23 cellular contexts compared by ENCODE assay signal in the genomic region with DNA sequence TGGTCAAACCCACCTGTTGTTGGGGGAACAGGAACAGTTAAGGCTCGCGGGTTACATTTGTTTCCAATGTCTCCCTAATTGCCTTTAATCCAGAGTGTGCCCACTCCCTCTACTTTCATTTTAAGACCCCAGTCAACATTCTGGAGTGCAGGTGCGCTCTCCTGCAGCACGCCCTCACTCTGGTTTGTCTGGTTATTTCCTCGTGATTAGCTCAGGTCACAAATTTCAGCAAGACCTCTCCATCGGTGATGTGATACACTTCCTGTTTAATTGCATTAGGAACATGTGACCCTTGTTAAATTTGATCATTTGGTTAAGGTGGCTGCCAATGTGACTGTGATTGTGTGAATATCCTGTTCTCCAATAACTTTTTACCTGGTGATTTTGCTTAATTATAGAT. TPM values are rescaled to one million over a fixed set of nuclear protein-coding genes. Genes with fewer than 3 reads are reported as not detected.
DNase-seq lines count a peak whose midpoint lies in the region; ATAC-seq and TF ChIP-seq lines count a peak whose summit lies in the region.
"Had no signal": no experiment of that assay in that cellular context is flagged by ENCODE, and none has a peak within 500 bp of the region (broad histone marks: within the 10 kb centered on the region; RNA-seq: fewer than 3 reads in every experiment).

No MANE protein-coding gene starts in this region.

- H3K27me3 Mint-ChIP-seq in CD8-positive, alpha-beta T cell (ENCODE audit: low read depth) = no peaks in the 10 kb centered on the region

- DNase-seq in CD8-positive, alpha-beta T cell = no peak
- DNase-seq in Jurkat, Clone E6-1 (ENCODE audit: low read depth, low spot score) = no peak
- DNase-seq in esophagus muscularis mucosa (ENCODE audit: extremely low spot score) = peak; percentile 66
- no peak for DNase-seq in activated CD4-positive, CD25-positive, alpha-beta regulatory T cell (lab: John Stamatoyannopoulos, UW)
- DNase-seq: CD4-positive, alpha-beta memory T cell; DND-41; GOT3; Karpas-422; NCI-H1048; NCI-H1436; NCI-H1930; NCI-H2171; NCI-H345; NCI-H524 had no signal

- no peaks in the 10 kb centered on the region for H3K9me3 ChIP-seq in CD8-positive, alpha-beta T cell (ENCODE audit: low read length)
- H3K9me3 ChIP-seq in OCI-LY3 (ENCODE audit: insufficient read depth, low read length) = no peaks in the 10 kb centered on the region
- no peaks in the 10 kb centered on the region for H3K9me3 ChIP-seq in esophagus muscularis mucosa

- no peak for ATAC-seq in CD8-positive, alpha-beta T cell
- ATAC-seq in HG03439 (IDR thresholded peaks at IDR 0.05; ENCODE audit: unreplicated experiment) = no peak
- ATAC-seq in GM18907 (IDR thresholded peaks at IDR 0.05; ENCODE audit: unreplicated experiment) = no peak
- ATAC-seq: HCT116, Right ventricle myocardium inferior had no signal

- TF ChIP-seq CTCF in CD8-positive, alpha-beta T cell (IDR thresholded peaks at IDR 0.05) = no peak
- TF ChIP-seq CTCF in OCI-LY3 (IDR thresholded peaks at IDR 0.05; ENCODE audit: low read depth, low read length) = no peak
- no peak for TF ChIP-seq CTCF in esophagus muscularis mucosa (IDR thresholded peaks at IDR 0.05)

- no peak for TF ChIP-seq EP300 in esophagus muscularis mucosa (IDR thresholded peaks at IDR 0.05)

- no peak overlapping the region for H3K27ac Mint-ChIP-seq in CD8-positive, alpha-beta T cell
- H3K27ac Mint-ChIP-seq: IgD-negative memory B cell had no signal

- CTCF ChIA-PET in CD8-positive, alpha-beta T cell (lab: Charles Lee) = no interaction called here

- no peaks in the 10 kb centered on the region for H3K36me3 Mint-ChIP-seq in CD8-positive, alpha-beta T cell
- H3K36me3 Mint-ChIP-seq: CD4-positive, alpha-beta memory T cell; IgD-negative memory B cell had no signal

- no peaks in the 10 kb centered on the region for H3K27me3 ChIP-seq in CD8-positive, alpha-beta T cell (ENCODE audit: insufficient read depth, low read length)
- H3K27me3 ChIP-seq in OCI-LY3 (ENCODE audit: low read depth, low read length) = 0 out of 2 replicates have a peak, but pooled peaks cover under 1% of the 10 kb centered on the region
- H3K27me3 ChIP-seq in esophagus muscularis mucosa = peaks cover 0 to 17% (median 0%) of the 10 kb centered on the region in 4 donors

- H2AFZ ChIP-seq in OCI-LY3 (ENCODE audit: low read depth, low read length) = no peak overlapping the region

- H3K27ac ChIP-seq in CD8-positive, alpha-beta T cell (ENCODE audit: low read depth, low read length) = no peak overlapping the region
- H3K27ac ChIP-seq in OCI-LY3 (ENCODE audit: low read length) (no peak overlapping the region), esophagus muscularis mucosa (replicated peaks in 1 of 4) (no peak overlapping the region)
- H3K27ac ChIP-seq: SJSA1 had no signal

- H3K4me1 Mint-ChIP-seq in CD8-positive, alpha-beta T cell (ENCODE audit: low read depth) = peaks cover 11% of the 10 kb centered on the region
- H3K4me1 Mint-ChIP-seq: CD4-positive, alpha-beta memory T cell; IgD-negative memory B cell had no signal

- WGBS in esophagus muscularis mucosa = 80% methylated on average over 6 of the region's 6 CpGs

- no peak for TF ChIP-seq POLR2A in esophagus muscularis mucosa (IDR thresholded peaks at IDR 0.05; ENCODE audit: low read depth)

- intact Hi-C loops in CD8-positive, alpha-beta T cell (cut with DNase I, micrococcal nuclease) = no loop called here
- intact Hi-C loops in esophagus muscularis mucosa (cut with DNase I) = no loop called here

- H3K9ac ChIP-seq in OCI-LY3 (ENCODE audit: low read length) = no peak overlapping the region

- H3K9me3 Mint-ChIP-seq in CD8-positive, alpha-beta T cell = no peaks in the 10 kb centered on the region

- no peaks in the 10 kb centered on the region for H3K79me2 ChIP-seq in OCI-LY3 (ENCODE audit: low read length)

- peak overlapping the region; percentile 39 for H3K4me3 Mint-ChIP-seq in CD8-positive, alpha-beta T cell

- no peaks in the 10 kb centered on the region for H4K20me1 ChIP-seq in OCI-LY3 (ENCODE audit: insufficient read depth, low read length)

- H3K36me3 ChIP-seq in CD8-positive, alpha-beta T cell (ENCODE audit: insufficient read depth, low read length) = no peaks in the 10 kb centered on the region
- H3K36me3 ChIP-seq in OCI-LY3 (replicated peaks; ENCODE audit: low read depth, low read length) (no peaks in the 10 kb centered on the region), esophagus muscularis mucosa (no peaks in the 10 kb centered on the region)
- H3K36me3 ChIP-seq: SJSA1 had no signal

- no peak overlapping the region for H3K4me3 ChIP-seq in CD8-positive, alpha-beta T cell (ENCODE audit: low read depth, low read length)
- H3K4me3 ChIP-seq in Jurkat, Clone E6-1 (ENCODE audit: low read length) = peak overlapping the region; percentile 21
- H3K4me3 ChIP-seq in OCI-LY3 (ENCODE audit: low read length) = no peak overlapping the region
- no peak overlapping the region for H3K4me3 ChIP-seq in esophagus muscularis mucosa
- H3K4me3 ChIP-seq: GM12878, SJSA1 had no signal

- H3K4me2 ChIP-seq in OCI-LY3 (ENCODE audit: low read length) = 0 out of 2 replicates have a peak overlapping the region, but pooled peaks have one; percentile 18

- POLR2A ChIA-PET in CD8-positive, alpha-beta T cell (lab: Charles Lee) = no interaction called here

- H3K4me1 ChIP-seq in CD8-positive, alpha-beta T cell (ENCODE audit: insufficient read depth, low read length) = no peaks in the 10 kb centered on the region
- H3K4me1 ChIP-seq in OCI-LY3 (ENCODE audit: low read length) = peaks cover 8% of the 10 kb centered on the region; the same call in 1 of the 2 replicates
- H3K4me1 ChIP-seq in esophagus muscularis mucosa = no peaks in the 10 kb centered on the region
- H3K4me1 ChIP-seq: SJSA1 had no signal

RNA-seq across cellular contexts. Expression of a gene that starts 53.0 kb away (rescaled TPM):
- under 1 TPM in 1 of 2 experiments, not detected in 1; 0.42 TPM for total RNA-seq in CD8-positive, alpha-beta T cell
- polyA plus RNA-seq in Jurkat, Clone E6-1 (2012; ENCODE audit: insufficient read depth, insufficient read length) = not detected
- total RNA-seq in esophagus muscularis mucosa = under 1 TPM in 2 of 4 donors, not detected in 2; 0.83 to 0.99 TPM
- total RNA-seq: GM12878, MCF 10A, Right ventricle myocardium inferior had no signal
- polyA plus RNA-seq: IgD-negative memory B cell had no signal
